20 cellular contexts compared by ENCODE assay signal in genomic region chr6:56963793-56964192, GRCh38. TPM values are rescaled to one million over a fixed set of nuclear protein-coding genes. Genes with fewer than 3 reads are reported as not detected.
DNase-seq lines count a peak whose midpoint lies in the region; ATAC-seq, FAIRE-seq and TF ChIP-seq lines count a peak whose summit lies in the region.
"Had no signal": no experiment of that assay in that cellular context is flagged by ENCODE, and none has a peak within 500 bp of the region (broad histone marks: within the 10 kb centered on the region; RNA-seq: fewer than 3 reads in every experiment).

No MANE protein-coding gene starts in this region.

- H3K4me1 ChIP-seq in small intestine (ENCODE audit: control insufficient read depth in 2 of 2, insufficient read depth in 1 of 2, low read depth in 1 of 2, low read length in 1 of 2) = no peaks in the 10 kb centered on the region
- H3K4me1 ChIP-seq: Caco-2 had no signal

- no peak overlapping the region for H3K27ac ChIP-seq in small intestine (ENCODE audit: low read depth in 1 of 2, low read length in 1 of 2)
- H3K27ac ChIP-seq: GM23248 had no signal

- no peaks in the 10 kb centered on the region for H3K36me3 ChIP-seq in small intestine (ENCODE audit: control insufficient read depth in 2 of 2, insufficient read depth in 2 of 2, low read length in 2 of 2)

- CTCF ChIA-PET in WTC11 (lab: Charles Lee) = interaction anchor here (1.5 kb wide), 1 partner anchor 9 kb away, joined by 6 read pairs; the partner anchor contains the start of gene BEND6

- H3K27me3 Mint-ChIP-seq in WTC11 (ENCODE audit: low read depth) = no peaks in the 10 kb centered on the region
- peaks cover 18% of the 10 kb centered on the region for H3K27me3 Mint-ChIP-seq in activated T-cell treated with anti-CD3 and anti-CD28 coated beads, Interleukin-2, amount 50 U/mL, for 24 hours

- no peaks in the 10 kb centered on the region for H3K27me3 ChIP-seq in small intestine (ENCODE audit: control insufficient read depth in 2 of 2, insufficient read depth in 2 of 2, low read length in 2 of 2)

- no peak for DNase-seq in WTC11 (ENCODE audit: low spot score)
- DNase-seq in frontal cortex (ENCODE audit: low spot score in 2 of 2) = no peak
- no peak for DNase-seq in small intestine
- DNase-seq in foreskin fibroblast = no peak
- no peak for DNase-seq in activated T-cell treated with anti-CD3 and anti-CD28 coated beads, Interleukin-2, amount 50 U/mL, for 24 hours
- DNase-seq in SKM-1 (lab: John Stamatoyannopoulos, UW; ENCODE audit: unreplicated experiment) = no peak
- DNase-seq: 8988T; C1 segment of cervical spinal cord; Caco-2; CD4-positive, alpha-beta memory T cell; DMS153; DND-41; GDM1; GM23248; H7; HCEC 1CT had no signal

- H3K9me3 Mint-ChIP-seq in WTC11 = no peaks in the 10 kb centered on the region
- H3K9me3 Mint-ChIP-seq in activated T-cell treated with anti-CD3 and anti-CD28 coated beads, Interleukin-2, amount 50 U/mL, for 24 hours = no peaks in the 10 kb centered on the region
- H3K9me3 Mint-ChIP-seq: CD4-positive, alpha-beta memory T cell had no signal

- WGBS in small intestine, 3 donors = 65 to 73% (median 72%) methylated on average over 1 of the region's 1 CpG

- H3K27ac Mint-ChIP-seq in WTC11 = no peak overlapping the region
- H3K27ac Mint-ChIP-seq in activated T-cell treated with anti-CD3 and anti-CD28 coated beads, Interleukin-2, amount 50 U/mL, for 24 hours = no peak overlapping the region
- H3K27ac Mint-ChIP-seq: CD4-positive, alpha-beta memory T cell had no signal

- TF ChIP-seq CTCF in WTC11 (IDR thresholded peaks at IDR 0.05) (no peak), foreskin fibroblast (IDR thresholded peaks at IDR 0.05; ENCODE audit: low read depth, low read length) (no peak)

- H3K4me3 ChIP-seq in small intestine (ENCODE audit: low read depth in 1 of 2, low read length in 2 of 2) (no peak overlapping the region), foreskin fibroblast (ENCODE audit: low read depth in 1 of 2, low read length in 2 of 2) (no peak overlapping the region)
- H3K4me3 ChIP-seq: GM12878, GM23248 had no signal

- no peak overlapping the region for H3K4me3 Mint-ChIP-seq in WTC11
- H3K4me3 Mint-ChIP-seq in activated T-cell treated with anti-CD3 and anti-CD28 coated beads, Interleukin-2, amount 50 U/mL, for 24 hours = no peak overlapping the region
- H3K4me3 Mint-ChIP-seq: CD4-positive, alpha-beta memory T cell had no signal

- no peak for ATAC-seq in WTC11
- ATAC-seq: GM12878 had no signal

- H3K4me1 Mint-ChIP-seq in WTC11 = peaks cover 8% of the 10 kb centered on the region
- peaks cover 2% of the 10 kb centered on the region for H3K4me1 Mint-ChIP-seq in activated T-cell treated with anti-CD3 and anti-CD28 coated beads, Interleukin-2, amount 50 U/mL, for 24 hours (ENCODE audit: low read depth)
- H3K4me1 Mint-ChIP-seq: CD4-positive, alpha-beta memory T cell had no signal

- FAIRE-seq in G401.6 (lab: Jason Lieb, UNC) (peak; percentile 99), frontal cortex (lab: Jason Lieb, UNC) (peak; percentile 99), small intestine (lab: Jason Lieb, UNC) (peak; percentile 98)
- FAIRE-seq: GM12878, GM19239, H1 had no signal

- POLR2A ChIA-PET in WTC11 (lab: Charles Lee) = no interaction called here

- H3K36me3 Mint-ChIP-seq in WTC11 = no peaks in the 10 kb centered on the region
- no peaks in the 10 kb centered on the region for H3K36me3 Mint-ChIP-seq in activated T-cell treated with anti-CD3 and anti-CD28 coated beads, Interleukin-2, amount 50 U/mL, for 24 hours (ENCODE audit: low read depth)
- H3K36me3 Mint-ChIP-seq: CD4-positive, alpha-beta memory T cell had no signal

- no peaks in the 10 kb centered on the region for H3K9me3 ChIP-seq in small intestine (ENCODE audit: control insufficient read depth, low read depth)
- H3K9me3 ChIP-seq: Caco-2 had no signal

TF ChIP-seq in WTC11, 78 proteins besides CTCF, POLR2A, EP300 and RAD21:
- TF ChIP-seq GABPB1 (CRISPR knock-in tag; IDR thresholded peaks at IDR 0.05) (no peak), GRHL2 (CRISPR knock-in tag; IDR thresholded peaks at IDR 0.05; ENCODE audit: insufficient replicate concordance, severe bottlenecking) (no peak), KAT7 (CRISPR knock-in tag; IDR thresholded peaks at IDR 0.05; ENCODE audit: borderline replicate concordance) (no peak), HMGA2 (CRISPR knock-in tag; IDR thresholded peaks at IDR 0.05) (peak; percentile 94; the same call in 1 of the 2 replicates), MAX (CRISPR knock-in tag; IDR thresholded peaks at IDR 0.05) (no peak)
- TF ChIP-seq, protein P1, sequence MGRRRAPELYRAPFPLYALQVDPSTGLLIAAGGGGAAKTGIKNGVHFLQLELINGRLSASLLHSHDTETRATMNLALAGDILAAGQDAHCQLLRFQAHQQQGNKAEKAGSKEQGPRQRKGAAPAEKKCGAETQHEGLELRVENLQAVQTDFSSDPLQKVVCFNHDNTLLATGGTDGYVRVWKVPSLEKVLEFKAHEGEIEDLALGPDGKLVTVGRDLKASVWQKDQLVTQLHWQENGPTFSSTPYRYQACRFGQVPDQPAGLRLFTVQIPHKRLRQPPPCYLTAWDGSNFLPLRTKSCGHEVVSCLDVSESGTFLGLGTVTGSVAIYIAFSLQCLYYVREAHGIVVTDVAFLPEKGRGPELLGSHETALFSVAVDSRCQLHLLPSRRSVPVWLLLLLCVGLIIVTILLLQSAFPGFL (CRISPR knock-in tag; IDR thresholded peaks at IDR 0.05; ENCODE audit: borderline replicate concordance) = no peak
TF ChIP-seq in WTC11: peak in this region for 1.

RNA-seq across cellular contexts. Expression of gene BEND6, which starts 8.9 kb away (rescaled TPM):
- total RNA-seq in WTC11 (2021) (1.3 to 1.8 TPM (median 1.5 TPM) in 3 replicates), frontal cortex (22.8 TPM)
- polyA plus RNA-seq in small intestine = under 1 TPM in 2 of 3 donors, not detected in 1; 0.34 to 0.54 TPM
- total RNA-seq: Caco-2; CD4-positive, alpha-beta memory T cell had no signal
- polyA plus RNA-seq: CD4-positive, alpha-beta memory T cell had no signal
